ENCODE assay signal across 11 cellular contexts in the genomic region with DNA sequence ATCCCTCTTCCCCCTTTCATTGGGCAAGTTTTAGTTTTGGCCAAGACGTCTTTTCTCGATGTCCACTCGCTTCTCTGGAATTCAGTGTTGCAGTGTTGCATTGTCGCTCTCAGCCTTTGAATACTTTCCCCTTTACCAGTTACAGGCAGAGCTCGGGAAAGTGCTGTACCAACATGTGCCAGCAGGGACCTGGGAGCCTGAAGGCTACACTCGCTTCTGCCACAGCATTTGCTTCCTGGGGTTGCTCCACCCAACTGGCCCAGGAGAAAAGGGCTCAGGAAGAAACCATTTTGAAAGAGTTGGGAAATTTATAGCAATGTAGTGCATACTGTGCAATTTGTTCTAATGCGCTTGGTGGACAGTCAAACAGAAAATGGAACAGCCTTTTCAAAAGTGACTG.
DNase-seq lines count a peak whose midpoint lies in the region; ATAC-seq and TF ChIP-seq lines count a peak whose summit lies in the region.
"Had no signal": no experiment of that assay in that cellular context is flagged by ENCODE, and none has a peak within 500 bp of the region (broad histone marks: within the 10 kb centered on the region; RNA-seq: fewer than 3 reads in every experiment).

No MANE protein-coding gene starts in this region.

- H3K9me2 ChIP-seq in PC-3 (replicated peaks; ENCODE audit: low read length) = no peaks in the 10 kb centered on the region

- H3K4me3 ChIP-seq in PC-3 (ENCODE audit: low read length) = peak overlapping the region; percentile 11; the same call in 1 of the 2 replicates
- H3K4me3 ChIP-seq: pancreas had no signal

- whole genome bisulfite sequencing in H9 (ENCODE audit: extremely low coverage, insufficient read length, low lambda C conversion rate) = no CpG with 5 or more reads among the region's 7 CpGs

- H4K91ac ChIP-seq in H9 (ENCODE audit: insufficient read length, low read depth, low read length) = no peak overlapping the region

- H4K20me1 ChIP-seq in H9 (ENCODE audit: control insufficient read depth, insufficient read depth, insufficient read length) (no peaks in the 10 kb centered on the region), PC-3 (ENCODE audit: low read length) (no peaks in the 10 kb centered on the region)

- H3K36me3 Mint-ChIP-seq in H9 (ENCODE audit: insufficient read depth in 1 of 3, low read depth in 3 of 3) = no peaks in the 10 kb centered on the region; a peak in 1 of 7 replicates
- H3K36me3 Mint-ChIP-seq in activated naive CD4-positive, alpha-beta T cell treated with anti-CD3 and anti-CD28 coated beads, Interleukin-2, amount 50 U/mL, for 72 hours = no peaks in the 10 kb centered on the region
- H3K36me3 Mint-ChIP-seq: IgD-negative memory B cell had no signal

- TF ChIP-seq CTCF in H9 (conservative IDR thresholded peaks at IDR 0.05) (peak; percentile 64), PC-3 (conservative IDR thresholded peaks at IDR 0.05; ENCODE audit: low read depth, low read length) (peak; percentile 57)

- H3K23ac ChIP-seq in H9 (ENCODE audit: insufficient read length, low read depth, low read length) = no peak overlapping the region

- H2AK5ac ChIP-seq in H9 (ENCODE audit: insufficient read length, low read length) = no peak overlapping the region

- H3T11ph ChIP-seq in H9 (ENCODE audit: low read length) = no peak overlapping the region

- H3F3A ChIP-seq in PC-3 (ENCODE audit: low read length, unreplicated experiment) = no peaks in the 10 kb centered on the region

- H3K4me2 ChIP-seq in H9 (ENCODE audit: insufficient read depth, insufficient read length, low read length) = no peak overlapping the region
- H3K4me2 ChIP-seq in PC-3 (ENCODE audit: low read length) = peak overlapping the region; percentile 62

- H3K4me1 ChIP-seq in H9 (ENCODE audit: insufficient read depth, low read length) = no peaks in the 10 kb centered on the region
- no peaks in the 10 kb centered on the region for H3K4me1 ChIP-seq in PC-3 (ENCODE audit: insufficient read depth, low read length)
- H3K4me1 ChIP-seq: pancreas had no signal

- DNase-seq in Caki2 (ENCODE audit: low read depth) = peak; percentile 25
- DNase-seq in H9 = peak; percentile 83
- DNase-seq in PC-3 = peak; percentile 73
- DNase-seq in iPS DF 4.7 (ENCODE audit: extremely low read depth, low spot score) = peak; percentile 49
- no peak for DNase-seq in left cardiac atrium
- DNase-seq in C1 segment of cervical spinal cord (lab: John Stamatoyannopoulos, UW) = no peak
- DNase-seq in activated naive CD4-positive, alpha-beta T cell treated with anti-CD3 and anti-CD28 coated beads, Interleukin-2, amount 50 U/mL, for 72 hours (ENCODE audit: low spot score in 2 of 2) = no peak
- DNase-seq: activated CD8-positive, alpha-beta T cell treated with anti-CD3 and anti-CD28 coated beads, Interleukin-2, amount 10 ng/mL, durations not matched to agents 7 days and 5 days; pancreas had no signal

- H3K27me3 ChIP-seq in H9 (ENCODE audit: insufficient read depth, low read length) (no peaks in the 10 kb centered on the region), PC-3 (ENCODE audit: low read length) (peaks cover 13% of the 10 kb centered on the region; the same call in 1 of the 2 replicates)
- H3K27me3 ChIP-seq: pancreas had no signal

- CTCF ChIA-PET in PC-3 (lab: Charles Lee) = no interaction called here

- H3K14ac ChIP-seq in H9 (ENCODE audit: insufficient read depth, low read length) = no peak overlapping the region

- ATAC-seq in PC-3 (peak; percentile 94), left cardiac atrium (no peak), HG02852 (IDR thresholded peaks at IDR 0.05; ENCODE audit: unreplicated experiment) (no peak)
- ATAC-seq in activated naive CD4-positive, alpha-beta T cell treated with anti-CD3 and anti-CD28 coated beads, Interleukin-2, amount 50 U/mL, for 72 hours = no peak
- ATAC-seq: activated CD8-positive, alpha-beta T cell treated with anti-CD3 and anti-CD28 coated beads, Interleukin-2, amount 10 ng/mL, durations not matched to agents 7 days and 5 days; pancreas had no signal

- H3K27me3 Mint-ChIP-seq in H9 (ENCODE audit: low read depth) = peaks cover 2% of the 10 kb centered on the region; the same call in 1 of the 2 replicates
- H3K27me3 Mint-ChIP-seq: IgD-negative memory B cell had no signal

- no peak overlapping the region for H3K4me3 Mint-ChIP-seq in H9
- H3K4me3 Mint-ChIP-seq: activated CD8-positive, alpha-beta T cell treated with anti-CD3 and anti-CD28 coated beads, Interleukin-2, amount 10 ng/mL, durations not matched to agents 7 days and 5 days; IgD-negative memory B cell had no signal

- no peaks in the 10 kb centered on the region for H3K79me1 ChIP-seq in H9 (ENCODE audit: insufficient read depth, low read depth, low read length, poor library complexity, severe bottlenecking)

- H3K27ac Mint-ChIP-seq in H9 = no peak overlapping the region
- H3K27ac Mint-ChIP-seq in activated naive CD4-positive, alpha-beta T cell treated with anti-CD3 and anti-CD28 coated beads, Interleukin-2, amount 50 U/mL, for 72 hours = no peak overlapping the region
- H3K27ac Mint-ChIP-seq: activated CD8-positive, alpha-beta T cell treated with anti-CD3 and anti-CD28 coated beads, Interleukin-2, amount 10 ng/mL, durations not matched to agents 7 days and 5 days; IgD-negative memory B cell had no signal

- no peak overlapping the region for H3K56ac ChIP-seq in H9 (ENCODE audit: insufficient read length, low read depth, low read length)

- H4K8ac ChIP-seq in H9 (replicated peaks; ENCODE audit: insufficient read length, low read depth, low read length) = no peak overlapping the region

- H2BK15ac ChIP-seq in H9 (ENCODE audit: low read depth, low read length) = no peak overlapping the region

- no peak overlapping the region for H2BK12ac ChIP-seq in H9 (ENCODE audit: insufficient read length, low read depth, low read length)

- H3K4ac ChIP-seq in H9 (ENCODE audit: low read depth, low read length) = no peak overlapping the region

- no peak overlapping the region for H2BK120ac ChIP-seq in H9 (ENCODE audit: low read depth, low read length, poor library complexity, severe bottlenecking)

- H3K27ac ChIP-seq in H9 (ENCODE audit: insufficient read length, low read depth, low read length) (no peak overlapping the region), PC-3 (ENCODE audit: low read length) (no peak overlapping the region)
- H3K27ac ChIP-seq: pancreas had no signal

- peaks cover 4 to 12% of the 10 kb centered on the region in 2 experiments; a peak in 3 of 4 replicates for H3K4me1 Mint-ChIP-seq in H9
- H3K4me1 Mint-ChIP-seq: IgD-negative memory B cell had no signal

- H2AFZ ChIP-seq in H9 (ENCODE audit: low read length) (no peak overlapping the region), PC-3 (ENCODE audit: low read length) (peak overlapping the region; percentile 67)

- H2BK20ac ChIP-seq in H9 (ENCODE audit: low read depth, low read length, poor library complexity, severe bottlenecking) = no peak overlapping the region

- H3K79me2 ChIP-seq in H9 (ENCODE audit: insufficient read depth, low read length) = no peaks in the 10 kb centered on the region
- no peaks in the 10 kb centered on the region for H3K79me2 ChIP-seq in PC-3 (ENCODE audit: low read length)

- intact Hi-C loops in PC-3 (cut with micrococcal nuclease) = no loop called here
- intact Hi-C loops in left cardiac atrium (cut with DNase I) = no loop called here

- no peaks in the 10 kb centered on the region for H3K36me3 ChIP-seq in PC-3 (ENCODE audit: low read depth, low read length)
- H3K36me3 ChIP-seq: pancreas had no signal

- in situ Hi-C loops in Caki2 (cut with HindIII; ENCODE audit: low pct_unique_long_range_greater_than_20kb, low sequenced_read_pairs) = no loop called here

- POLR2A ChIA-PET in PC-3 (lab: Charles Lee; ENCODE audit: unreplicated experiment) = no interaction called here

- H3K9me3 ChIP-seq in H9 (ENCODE audit: control insufficient read depth, low read depth, low read length) = no peaks in the 10 kb centered on the region
- no peaks in the 10 kb centered on the region for H3K9me3 ChIP-seq in PC-3 (ENCODE audit: low read length)
- H3K9me3 ChIP-seq: pancreas had no signal

- H3K23me2 ChIP-seq in H9 (ENCODE audit: insufficient read length, low read depth, low read length, poor library complexity, severe bottlenecking) = no peaks in the 10 kb centered on the region

- H3K18ac ChIP-seq in H9 (ENCODE audit: insufficient read length, low read depth, low read length) = no peak overlapping the region

- H3K9ac ChIP-seq in H9 (ENCODE audit: extremely low read depth, insufficient read length, low read length) = no peak overlapping the region
- no peak overlapping the region for H3K9ac ChIP-seq in PC-3 (ENCODE audit: low read length)

- no peak overlapping the region for H4K5ac ChIP-seq in H9 (ENCODE audit: insufficient read length, low read depth, low read length)

- H3K9me3 Mint-ChIP-seq in H9 = no peaks in the 10 kb centered on the region
- no peaks in the 10 kb centered on the region for H3K9me3 Mint-ChIP-seq in activated naive CD4-positive, alpha-beta T cell treated with anti-CD3 and anti-CD28 coated beads, Interleukin-2, amount 50 U/mL, for 72 hours
- H3K9me3 Mint-ChIP-seq: IgD-negative memory B cell had no signal

- no TSS peak for BruUV-seq in PC-3 (replicated peaks; lab: Mats Ljungman, UMichigan)

- no peak overlapping the region for H2BK5ac ChIP-seq in H9 (ENCODE audit: insufficient read length, low read length)

Comparison
In these comparisons a context has a peak if more than half of its experiments do, and no peak if none do; other contexts are left out.
1. DNase-seq: peak in Caki2 (single experiment), H9 (single experiment), PC-3 (single experiment) and iPS DF 4.7 (single experiment); none in left cardiac atrium (single experiment), C1 segment of cervical spinal cord (0 of 14) and activated naive CD4-positive, alpha-beta T cell treated with anti-CD3 and anti-CD28 coated beads, Interleukin-2, amount 50 U/mL, for 72 hours (0 of 2).